ENCODE assay signal across 34 cellular contexts in the genomic region with DNA sequence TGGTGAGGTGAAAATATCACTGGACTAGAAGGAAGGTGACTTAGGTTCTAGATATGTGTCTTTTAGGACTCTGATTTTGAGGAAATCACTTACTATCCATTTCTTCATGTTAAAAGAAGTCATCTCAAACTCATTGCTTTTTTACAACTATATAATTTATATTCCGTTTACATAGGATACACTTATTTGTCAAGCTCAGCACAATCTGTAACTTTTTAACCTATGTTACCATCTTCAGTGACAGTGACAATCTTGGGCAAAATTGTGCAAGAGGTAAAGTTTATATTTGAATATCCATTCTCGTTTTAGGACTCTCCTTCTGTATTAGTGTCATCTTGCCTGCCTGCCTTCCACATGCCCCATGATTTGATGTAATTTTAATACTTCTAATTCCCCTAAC.
"Had no signal": no experiment of that assay in that cellular context is flagged by ENCODE, and none has a peak within 500 bp of the region (broad histone marks: within the 10 kb centered on the region; RNA-seq: fewer than 3 reads in every experiment).

No MANE protein-coding gene starts in this region.

- H3K4me1 ChIP-seq: adrenal gland, ascending aorta, body of pancreas, breast epithelium had no signal

- DNase-seq: activated effector memory CD4-positive, alpha-beta T cell treated with anti-CD3 and anti-CD28 coated beads, Interleukin-2, amount 50 U/mL, for 16 hours; activated effector memory CD4-positive, alpha-beta T cell treated with Interleukin-2 at 50 U/mL for 16 hours; activated gamma-delta T cell; activated gamma-delta T cell treated with Interleukin-2 at 50 U/mL for 16 hours; activated naive CD4-positive, alpha-beta T cell; activated naive CD4-positive, alpha-beta T cell treated with anti-CD3 and anti-CD28 coated beads for 36 hours; activated naive CD4-positive, alpha-beta T cell treated with anti-CD3 and anti-CD28 coated beads, Interleukin-2, amount 10 ng/mL, durations not matched to agents 7 days and 5 days; activated naive CD4-positive, alpha-beta T cell treated with anti-CD3 and anti-CD28 coated beads, Interleukin-2, amount 50 U/mL, for 16 hours; activated naive CD4-positive, alpha-beta T cell treated with Interleukin-2 at 50 U/mL for 16 hours; activated naive CD8-positive, alpha-beta T cell treated with anti-CD3 and anti-CD28 coated beads for 36 hours; activated naive CD8-positive, alpha-beta T cell treated with anti-CD3 and anti-CD28 coated beads, Interleukin-2, amount 10 ng/mL, durations not matched to agents 7 days and 5 days; activated naive CD8-positive, alpha-beta T cell treated with anti-CD3 and anti-CD28 coated beads, Interleukin-2, amount 50 U/mL, for 24 hours; activated T-cell treated with anti-CD3 and anti-CD28 coated beads, Interleukin-2, amount 50 U/mL, for 1 hour; activated T-cell treated with anti-CD3 and anti-CD28 coated beads, Interleukin-2, amount 50 U/mL, for 24 hours; activated T-cell treated with anti-CD3 and anti-CD28 coated beads, Interleukin-2, amount 50 U/mL, for 4 hours; activated T-cell treated with anti-CD3 and anti-CD28 coated beads, Interleukin-2, amount 50 U/mL, for 48 hours; activated T-cell treated with anti-CD3 and anti-CD28 coated beads, Interleukin-2, amount 50 U/mL, for 72 hours; adrenal gland; amniotic stem cell; amygdala; anterior cingulate cortex; aorta; body of pancreas; brain microvascular endothelial cell; caudate nucleus; central memory CD4-positive, alpha-beta T cell; cerebellar nuclear complex had no signal

- ATAC-seq: activated naive CD4-positive, alpha-beta T cell treated with anti-CD3 and anti-CD28 coated beads, Interleukin-2, amount 50 U/mL, for 72 hours; activated naive CD8-positive, alpha-beta T cell treated with anti-CD3 and anti-CD28 coated beads, Interleukin-2, amount 50 U/mL, for 24 hours; activated T-cell treated with anti-CD3 and anti-CD28 coated beads, Interleukin-2, amount 50 U/mL, for 4 hours; activated T-cell treated with anti-CD3 and anti-CD28 coated beads, Interleukin-2, amount 50 U/mL, for 72 hours; activated T-helper 17 cell treated with anti-CD3 and anti-CD28 coated beads, Interleukin-2, amount 50 U/mL, for 72 hours; body of pancreas had no signal

- H3K4me3 ChIP-seq: adrenal gland, ascending aorta, body of pancreas, breast epithelium, cardiac muscle cell had no signal

- H3K27ac ChIP-seq: adrenal gland, ascending aorta, body of pancreas, brain microvascular endothelial cell, breast epithelium, cardiac muscle cell had no signal

- H3K9me3 ChIP-seq: adrenal gland, ascending aorta, body of pancreas, breast epithelium had no signal

- FAIRE-seq: astrocyte, bronchial epithelial cell had no signal

- H3K27me3 ChIP-seq: adrenal gland, ascending aorta, body of pancreas, brain microvascular endothelial cell, breast epithelium, cardiac muscle cell had no signal

- H3K36me3 ChIP-seq: adrenal gland, ascending aorta, brain microvascular endothelial cell, breast epithelium, cardiac muscle cell had no signal
